Comparison of ENCODE assay signal across 28 cellular contexts in the genomic region with DNA sequence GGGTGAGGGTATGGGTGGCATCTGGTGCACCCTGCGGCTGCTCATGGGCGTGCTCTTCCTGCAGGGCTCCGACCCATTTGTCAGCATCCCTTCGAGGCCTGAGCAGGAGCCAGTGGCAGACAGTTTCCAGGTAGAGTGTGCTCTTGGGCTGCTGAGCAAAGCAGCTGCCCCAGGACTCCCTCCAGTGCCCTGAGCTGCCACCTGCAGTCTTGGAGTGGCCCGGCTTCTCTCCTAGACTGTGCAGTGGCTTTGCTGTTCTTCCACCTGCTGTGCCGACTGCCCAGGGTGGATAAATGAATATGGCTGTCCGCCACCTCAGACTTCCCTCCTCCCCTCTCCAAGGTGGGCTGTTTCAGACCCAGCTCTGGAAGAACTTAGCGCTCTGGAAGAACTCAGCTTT.
"Had no signal": no experiment of that assay in that cellular context is flagged by ENCODE, and none has a peak within 500 bp of the region (broad histone marks: within the 10 kb centered on the region; RNA-seq: fewer than 3 reads in every experiment).

No MANE protein-coding gene starts in this region.

- H3K27me3 Mint-ChIP-seq: activated CD4-positive, alpha-beta memory T cell treated with anti-CD3 and anti-CD28 coated beads, Interleukin-2, amount 10 ng/mL, durations not matched to agents 7 days and 5 days; activated CD4-positive, alpha-beta T cell treated with anti-CD3 and anti-CD28 coated beads, Interleukin-2, amount 10 ng/mL, durations not matched to agents 24 days and 14 days; activated naive CD4-positive, alpha-beta T cell treated with anti-CD3 and anti-CD28 coated beads, Interleukin-2, amount 50 U/mL, for 24 hours; activated naive CD8-positive, alpha-beta T cell treated with anti-CD3 and anti-CD28 coated beads, Interleukin-2, amount 50 U/mL, for 24 hours; activated T-helper 17 cell treated with anti-CD3 and anti-CD28 coated beads, Interleukin-2, amount 50 U/mL, for 72 hours; stimulated activated memory B cell treated with anti-CD40 and anti-IgM and Interleukin-4, amounts not matched to agents 10 μg/mL and 1 μg/mL and 100 μg/mL, for 72 hours; stimulated activated naive CD8-positive, alpha-beta T cell treated with anti-CD3 and anti-CD28 coated beads, Interleukin-15, amount 100 ng/mL, for 72 hours; type B pancreatic cell had no signal

- H3K4me1 ChIP-seq: esophagus squamous epithelium, pancreas, prostate gland, uterus had no signal

- H3K9me3 ChIP-seq: esophagus squamous epithelium, neutrophil, pancreas, prostate gland, uterus had no signal

- H3K27me3 ChIP-seq: esophagus squamous epithelium, neutrophil, pancreas, uterus had no signal

- H3K9me3 Mint-ChIP-seq: activated CD4-positive, alpha-beta memory T cell treated with anti-CD3 and anti-CD28 coated beads, Interleukin-2, amount 10 ng/mL, durations not matched to agents 7 days and 5 days; activated CD4-positive, alpha-beta T cell treated with anti-CD3 and anti-CD28 coated beads, Interleukin-2, amount 10 ng/mL, durations not matched to agents 24 days and 14 days; activated naive CD4-positive, alpha-beta T cell treated with anti-CD3 and anti-CD28 coated beads, Interleukin-2, amount 50 U/mL, for 24 hours; activated naive CD8-positive, alpha-beta T cell treated with anti-CD3 and anti-CD28 coated beads, Interleukin-2, amount 50 U/mL, for 24 hours; activated T-cell treated with anti-CD3 and anti-CD28 coated beads, Interleukin-2, amount 50 U/mL, for 4 hours; activated T-helper 17 cell treated with anti-CD3 and anti-CD28 coated beads, Interleukin-2, amount 50 U/mL, for 72 hours; nephron; stimulated activated memory B cell treated with anti-CD40 and anti-IgM and Interleukin-4, amounts not matched to agents 10 μg/mL and 1 μg/mL and 100 μg/mL, for 72 hours; stimulated activated naive CD8-positive, alpha-beta T cell treated with anti-CD3 and anti-CD28 coated beads, Interleukin-15, amount 100 ng/mL, for 72 hours; T-helper 1 cell treated with Interleukin-12 subunit alpha and Interleukin-12 subunit beta and Interleukin-4 antibody, amounts not matched to agents 30 μg/mL and 1 μg/mL, for 36 hours; type B pancreatic cell had no signal

- H3K4me3 ChIP-seq: esophagus squamous epithelium, pancreas, prostate gland, skin epidermis, uterus had no signal

- H3K4me3 Mint-ChIP-seq: activated CD4-positive, alpha-beta memory T cell treated with anti-CD3 and anti-CD28 coated beads, Interleukin-2, amount 10 ng/mL, durations not matched to agents 7 days and 5 days; activated CD4-positive, alpha-beta T cell treated with anti-CD3 and anti-CD28 coated beads, Interleukin-2, amount 10 ng/mL, durations not matched to agents 24 days and 14 days; activated naive CD4-positive, alpha-beta T cell treated with anti-CD3 and anti-CD28 coated beads, Interleukin-2, amount 50 U/mL, for 24 hours; activated naive CD8-positive, alpha-beta T cell treated with anti-CD3 and anti-CD28 coated beads, Interleukin-2, amount 50 U/mL, for 24 hours; activated T-cell treated with anti-CD3 and anti-CD28 coated beads, Interleukin-2, amount 50 U/mL, for 4 hours; activated T-helper 17 cell treated with anti-CD3 and anti-CD28 coated beads, Interleukin-2, amount 50 U/mL, for 72 hours; nephron; stimulated activated memory B cell treated with anti-CD40 and anti-IgM and Interleukin-4, amounts not matched to agents 10 μg/mL and 1 μg/mL and 100 μg/mL, for 72 hours; stimulated activated naive CD8-positive, alpha-beta T cell treated with anti-CD3 and anti-CD28 coated beads, Interleukin-15, amount 100 ng/mL, for 72 hours; T-helper 1 cell treated with Interleukin-12 subunit alpha and Interleukin-12 subunit beta and Interleukin-4 antibody, amounts not matched to agents 30 μg/mL and 1 μg/mL, for 36 hours; type B pancreatic cell had no signal

- DNase-seq: activated CD4-positive, alpha-beta memory T cell treated with anti-CD3 and anti-CD28 coated beads, Interleukin-2, amount 10 ng/mL, durations not matched to agents 7 days and 5 days; activated CD4-positive, alpha-beta T cell treated with anti-CD3 and anti-CD28 coated beads, Interleukin-2, amount 10 ng/mL, durations not matched to agents 24 days and 14 days; activated CD4-positive, CD25-positive, alpha-beta regulatory T cell treated with anti-CD3 and anti-CD28 coated beads, Interleukin-2, amount 50 U/mL, for 72 hours; activated gamma-delta T cell treated with Interleukin-2 at 50 U/mL for 16 hours; activated naive CD8-positive, alpha-beta T cell treated with anti-CD3 and anti-CD28 coated beads, Interleukin-2, amount 50 U/mL, for 24 hours; activated T-cell treated with anti-CD3 and anti-CD28 coated beads, Interleukin-2, amount 50 U/mL, for 4 hours; amygdala; central memory CD4-positive, alpha-beta T cell; esophagus squamous epithelium; left cardiac atrium; mammary epithelial cell; retina; stimulated activated CD4-positive, alpha-beta T cell treated with anti-CD3 and anti-CD28 coated beads, Interleukin-4, amount 100 ng/mL, for 24 hours; stimulated activated naive CD8-positive, alpha-beta T cell treated with anti-CD3 and anti-CD28 coated beads, Interleukin-15, amount 100 ng/mL, for 72 hours; substantia nigra; T1000; uterus had no signal

- ATAC-seq: activated naive CD8-positive, alpha-beta T cell treated with anti-CD3 and anti-CD28 coated beads, Interleukin-2, amount 50 U/mL, for 24 hours; activated T-cell treated with anti-CD3 and anti-CD28 coated beads, Interleukin-2, amount 50 U/mL, for 4 hours; activated T-helper 17 cell treated with anti-CD3 and anti-CD28 coated beads, Interleukin-2, amount 50 U/mL, for 72 hours; left cardiac atrium; pancreas; sciatic nerve; stimulated activated memory B cell treated with anti-CD40 and anti-IgM and Interleukin-4, amounts not matched to agents 10 μg/mL and 1 μg/mL and 100 μg/mL, for 72 hours; stimulated activated naive CD8-positive, alpha-beta T cell treated with anti-CD3 and anti-CD28 coated beads, Interleukin-15, amount 100 ng/mL, for 72 hours had no signal

- H3K4me1 Mint-ChIP-seq: activated CD4-positive, alpha-beta memory T cell treated with anti-CD3 and anti-CD28 coated beads, Interleukin-2, amount 10 ng/mL, durations not matched to agents 7 days and 5 days; activated CD4-positive, alpha-beta T cell treated with anti-CD3 and anti-CD28 coated beads, Interleukin-2, amount 10 ng/mL, durations not matched to agents 24 days and 14 days; activated naive CD4-positive, alpha-beta T cell treated with anti-CD3 and anti-CD28 coated beads, Interleukin-2, amount 50 U/mL, for 24 hours; activated naive CD8-positive, alpha-beta T cell treated with anti-CD3 and anti-CD28 coated beads, Interleukin-2, amount 50 U/mL, for 24 hours; activated T-helper 17 cell treated with anti-CD3 and anti-CD28 coated beads, Interleukin-2, amount 50 U/mL, for 72 hours; nephron; stimulated activated memory B cell treated with anti-CD40 and anti-IgM and Interleukin-4, amounts not matched to agents 10 μg/mL and 1 μg/mL and 100 μg/mL, for 72 hours; stimulated activated naive CD8-positive, alpha-beta T cell treated with anti-CD3 and anti-CD28 coated beads, Interleukin-15, amount 100 ng/mL, for 72 hours had no signal

- H3K27ac Mint-ChIP-seq: activated CD4-positive, alpha-beta memory T cell treated with anti-CD3 and anti-CD28 coated beads, Interleukin-2, amount 10 ng/mL, durations not matched to agents 7 days and 5 days; activated CD4-positive, alpha-beta T cell treated with anti-CD3 and anti-CD28 coated beads, Interleukin-2, amount 10 ng/mL, durations not matched to agents 24 days and 14 days; activated naive CD4-positive, alpha-beta T cell treated with anti-CD3 and anti-CD28 coated beads, Interleukin-2, amount 50 U/mL, for 24 hours; activated naive CD8-positive, alpha-beta T cell treated with anti-CD3 and anti-CD28 coated beads, Interleukin-2, amount 50 U/mL, for 24 hours; activated T-helper 17 cell treated with anti-CD3 and anti-CD28 coated beads, Interleukin-2, amount 50 U/mL, for 72 hours; nephron; stimulated activated memory B cell treated with anti-CD40 and anti-IgM and Interleukin-4, amounts not matched to agents 10 μg/mL and 1 μg/mL and 100 μg/mL, for 72 hours; T-helper 1 cell treated with Interleukin-12 subunit alpha and Interleukin-12 subunit beta and Interleukin-4 antibody, amounts not matched to agents 30 μg/mL and 1 μg/mL, for 36 hours; type B pancreatic cell had no signal

- H3K27ac ChIP-seq: esophagus squamous epithelium, neutrophil, pancreas, prostate gland, skin epidermis, uterus had no signal

- H3K36me3 ChIP-seq: uterus had no signal
